9 cellular contexts compared by ENCODE assay signal in genomic region chr11:1852885-1853284, GRCh38. TPM values are rescaled to one million over a fixed set of nuclear protein-coding genes. Genes with fewer than 3 reads are reported as not detected.
DNase-seq lines count a peak whose midpoint lies in the region; ATAC-seq and FAIRE-seq lines count a peak whose summit lies in the region.
"Had no signal": no experiment of that assay in that cellular context is flagged by ENCODE, and none has a peak within 500 bp of the region (broad histone marks: within the 10 kb centered on the region; RNA-seq: fewer than 3 reads in every experiment).

LSP1 (plus strand) TSS chr11:1853084; CDS start chr11:1853145, 61 bp downstream.

- no peaks in the 10 kb centered on the region for H3K9me3 Mint-ChIP-seq in activated CD4-positive, alpha-beta T cell treated with anti-CD3 and anti-CD28 coated beads, Interleukin-2, amount 10 ng/mL, durations not matched to agents 7 days and 5 days

- peak within 1 kb of the TSS; percentile 99 for H3K4me3 Mint-ChIP-seq in activated CD4-positive, alpha-beta T cell treated with anti-CD3 and anti-CD28 coated beads, Interleukin-2, amount 10 ng/mL, durations not matched to agents 7 days and 5 days

- peaks cover 24% of the 10 kb centered on the region for H3K36me3 Mint-ChIP-seq in activated CD4-positive, alpha-beta T cell treated with anti-CD3 and anti-CD28 coated beads, Interleukin-2, amount 10 ng/mL, durations not matched to agents 7 days and 5 days (ENCODE audit: low read depth)

- H3K4me3 ChIP-seq in H7 (ENCODE audit: insufficient read depth, low read depth, low read length) = no peak within 1 kb of the TSS
- H3K4me3 ChIP-seq: SJSA1 had no signal

- POLR2A ChIA-PET in activated CD4-positive, alpha-beta T cell treated with anti-CD3 and anti-CD28 coated beads, Interleukin-2, amount 10 ng/mL, durations not matched to agents 7 days and 5 days (lab: Charles Lee) = interaction anchor here (1.1 kb wide), 1 partner anchor 30 kb away, joined by 3 read pairs; no protein-coding TSS in a partner anchor

- peak; percentile 93 for DNase-seq in GM19239 (ENCODE audit: insufficient read length, low spot score)
- peak; percentile 92 for DNase-seq in activated CD4-positive, alpha-beta T cell treated with anti-CD3 and anti-CD28 coated beads, Interleukin-2, amount 10 ng/mL, durations not matched to agents 7 days and 5 days
- peak; percentile 93 for DNase-seq in germinal center (ENCODE audit: low spot score)
- DNase-seq in stimulated activated CD4-positive, alpha-beta T cell treated with anti-CD3 and anti-CD28 coated beads, Interleukin-4, amount 100 ng/mL, for 48 hours (ENCODE audit: low read depth in 2 of 2) = peak; percentile 57 to 82
- DNase-seq in AG08395 (ENCODE audit: low spot score) = no peak
- DNase-seq in H7 = no peak
- no peak for DNase-seq in kidney glomerular epithelial cell (lab: John Stamatoyannopoulos, UW)

- H3K27me3 Mint-ChIP-seq in activated CD4-positive, alpha-beta T cell treated with anti-CD3 and anti-CD28 coated beads, Interleukin-2, amount 10 ng/mL, durations not matched to agents 7 days and 5 days = no peaks in the 10 kb centered on the region

- peaks cover 61% of the 10 kb centered on the region for H3K4me1 Mint-ChIP-seq in activated CD4-positive, alpha-beta T cell treated with anti-CD3 and anti-CD28 coated beads, Interleukin-2, amount 10 ng/mL, durations not matched to agents 7 days and 5 days

- H3K36me3 ChIP-seq in H7 (replicated peaks; ENCODE audit: control insufficient read depth, insufficient read depth, low read length) = no peaks in the 10 kb centered on the region
- H3K36me3 ChIP-seq: SJSA1 had no signal

- CTCF ChIA-PET in activated CD4-positive, alpha-beta T cell treated with anti-CD3 and anti-CD28 coated beads, Interleukin-2, amount 10 ng/mL, durations not matched to agents 7 days and 5 days (lab: Charles Lee) = interaction anchor here (0.7 to 2.2 kb wide), 6 partner anchors 13 to 29 kb away, joined by 3 to 12 read pairs (median 4); no protein-coding TSS in a partner anchor

- H3K27ac Mint-ChIP-seq in activated CD4-positive, alpha-beta T cell treated with anti-CD3 and anti-CD28 coated beads, Interleukin-2, amount 10 ng/mL, durations not matched to agents 7 days and 5 days = peak within 1 kb of the TSS; percentile 96

- FAIRE-seq in GM19239 (lab: Jason Lieb, UNC) = peak; percentile 99

- ATAC-seq in HG03432 (IDR thresholded peaks at IDR 0.05; ENCODE audit: unreplicated experiment) = peak; percentile 44

- no peaks in the 10 kb centered on the region for H3K27me3 ChIP-seq in H7 (ENCODE audit: control insufficient read depth, insufficient read depth, low read length)
- H3K27me3 ChIP-seq: SJSA1 had no signal

RNA-seq across cellular contexts. Expression of gene LSP1, which starts in this region (rescaled TPM):
- 100 to 1,000 TPM; 668 to 687 TPM for total RNA-seq in activated CD4-positive, alpha-beta T cell treated with anti-CD3 and anti-CD28 coated beads, Interleukin-2, amount 10 ng/mL, durations not matched to agents 7 days and 5 days
- 0.35 and 2.0 TPM in 2 replicates for total RNA-seq in H7 (2014; rRNA removed; shearing (Covaris generic))

Comparison
In these comparisons a context has a peak if more than half of its experiments do, and no peak if none do; other contexts are left out.
1. RNA of gene LSP1 (total RNA-seq): 668 to 687 TPM in activated CD4-positive, alpha-beta T cell treated with anti-CD3 and anti-CD28 coated beads, Interleukin-2, amount 10 ng/mL, durations not matched to agents 7 days and 5 days; 0.35 to 2.0 TPM in H7; every median in the first group is over 100 times any median in the second.
2. DNase-seq: peak in GM19239 (single experiment), activated CD4-positive, alpha-beta T cell treated with anti-CD3 and anti-CD28 coated beads, Interleukin-2, amount 10 ng/mL, durations not matched to agents 7 days and 5 days (single experiment), germinal center (single experiment) and stimulated activated CD4-positive, alpha-beta T cell treated with anti-CD3 and anti-CD28 coated beads, Interleukin-4, amount 100 ng/mL, for 48 hours (2 of 2); none in AG08395 (single experiment), H7 (single experiment) and kidney glomerular epithelial cell (single experiment).